ENCODE assay signal across 1 cellular context in genomic region chr12:109527489-109528123, GRCh38.
TF ChIP-seq lines count a peak whose summit lies in the region.

No MANE protein-coding gene starts in this region.

TF ChIP-seq in HepG2, 621 proteins besides CTCF, POLR2A, EP300 and RAD21:
- TF ChIP-seq TCF7L2 (IDR thresholded peaks at IDR 0.05; ENCODE audit: low read depth, low read length) (no peak), HNF4A (CRISPR knock-in tag; IDR thresholded peaks at IDR 0.05) (peak; percentile 62), CREB1 (IDR thresholded peaks at IDR 0.05) (no peak), CREB1 (CRISPR knock-in tag; IDR thresholded peaks at IDR 0.05) (no peak), TCF7 (IDR thresholded peaks at IDR 0.05; ENCODE audit: low read depth) (no peak), TEAD2 (CRISPR knock-in tag; IDR thresholded peaks at IDR 0.05) (no peak), ATF1 (CRISPR knock-in tag; IDR thresholded peaks at IDR 0.05) (no peak), ZFX (CRISPR knock-in tag; IDR thresholded peaks at IDR 0.05; ENCODE audit: low read depth) (0 out of 2 replicates have a peak, but pooled peaks have one; percentile 27), ZNF44 (CRISPR knock-in tag; IDR thresholded peaks at IDR 0.05) (no peak), HIC2 (CRISPR knock-in tag; IDR thresholded peaks at IDR 0.05; ENCODE audit: low read depth) (peak; percentile 29; the same call in 1 of the 2 replicates), MYC (CRISPR knock-in tag; IDR thresholded peaks at IDR 0.05; ENCODE audit: borderline replicate concordance) (no peak), NR2F1 (CRISPR knock-in tag; IDR thresholded peaks at IDR 0.05) (no peak), ZNF136 (CRISPR knock-in tag; IDR thresholded peaks at IDR 0.05; ENCODE audit: low read depth) (no peak), SP140L (CRISPR knock-in tag; IDR thresholded peaks at IDR 0.05; ENCODE audit: borderline replicate concordance) (no peak), GATAD1 (CRISPR knock-in tag; IDR thresholded peaks at IDR 0.05) (no peak), ZFY (CRISPR knock-in tag; IDR thresholded peaks at IDR 0.05) (no peak), ZNF468 (CRISPR knock-in tag; IDR thresholded peaks at IDR 0.05) (no peak), HMG20A (CRISPR knock-in tag; IDR thresholded peaks at IDR 0.05; ENCODE audit: borderline replicate concordance) (no peak), ZNF543 (CRISPR knock-in tag; IDR thresholded peaks at IDR 0.05) (no peak), ZNF446 (CRISPR knock-in tag; IDR thresholded peaks at IDR 0.05) (no peak), KLF16 (CRISPR knock-in tag; IDR thresholded peaks at IDR 0.05) (no peak), ASH2L (IDR thresholded peaks at IDR 0.05; ENCODE audit: insufficient read length, low read depth, low read length) (no peak), ZNF234 (CRISPR knock-in tag; conservative IDR thresholded peaks at IDR 0.05) (no peak), PHF20 (CRISPR knock-in tag; IDR thresholded peaks at IDR 0.05) (no peak), ZBTB39 (CRISPR knock-in tag; IDR thresholded peaks at IDR 0.05) (no peak)
- TF ChIP-seq, protein P1, sequence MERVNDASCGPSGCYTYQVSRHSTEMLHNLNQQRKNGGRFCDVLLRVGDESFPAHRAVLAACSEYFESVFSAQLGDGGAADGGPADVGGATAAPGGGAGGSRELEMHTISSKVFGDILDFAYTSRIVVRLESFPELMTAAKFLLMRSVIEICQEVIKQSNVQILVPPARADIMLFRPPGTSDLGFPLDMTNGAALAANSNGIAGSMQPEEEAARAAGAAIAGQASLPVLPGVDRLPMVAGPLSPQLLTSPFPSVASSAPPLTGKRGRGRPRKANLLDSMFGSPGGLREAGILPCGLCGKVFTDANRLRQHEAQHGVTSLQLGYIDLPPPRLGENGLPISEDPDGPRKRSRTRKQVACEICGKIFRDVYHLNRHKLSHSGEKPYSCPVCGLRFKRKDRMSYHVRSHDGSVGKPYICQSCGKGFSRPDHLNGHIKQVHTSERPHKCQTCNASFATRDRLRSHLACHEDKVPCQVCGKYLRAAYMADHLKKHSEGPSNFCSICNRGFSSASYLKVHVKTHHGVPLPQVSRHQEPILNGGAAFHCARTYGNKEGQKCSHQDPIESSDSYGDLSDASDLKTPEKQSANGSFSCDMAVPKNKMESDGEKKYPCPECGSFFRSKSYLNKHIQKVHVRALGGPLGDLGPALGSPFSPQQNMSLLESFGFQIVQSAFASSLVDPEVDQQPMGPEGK (CRISPR knock-in tag; IDR thresholded peaks at IDR 0.05), result 0 out of 2 replicates have a peak, but pooled peaks have one; percentile 22
- TF ChIP-seq, protein P2, sequence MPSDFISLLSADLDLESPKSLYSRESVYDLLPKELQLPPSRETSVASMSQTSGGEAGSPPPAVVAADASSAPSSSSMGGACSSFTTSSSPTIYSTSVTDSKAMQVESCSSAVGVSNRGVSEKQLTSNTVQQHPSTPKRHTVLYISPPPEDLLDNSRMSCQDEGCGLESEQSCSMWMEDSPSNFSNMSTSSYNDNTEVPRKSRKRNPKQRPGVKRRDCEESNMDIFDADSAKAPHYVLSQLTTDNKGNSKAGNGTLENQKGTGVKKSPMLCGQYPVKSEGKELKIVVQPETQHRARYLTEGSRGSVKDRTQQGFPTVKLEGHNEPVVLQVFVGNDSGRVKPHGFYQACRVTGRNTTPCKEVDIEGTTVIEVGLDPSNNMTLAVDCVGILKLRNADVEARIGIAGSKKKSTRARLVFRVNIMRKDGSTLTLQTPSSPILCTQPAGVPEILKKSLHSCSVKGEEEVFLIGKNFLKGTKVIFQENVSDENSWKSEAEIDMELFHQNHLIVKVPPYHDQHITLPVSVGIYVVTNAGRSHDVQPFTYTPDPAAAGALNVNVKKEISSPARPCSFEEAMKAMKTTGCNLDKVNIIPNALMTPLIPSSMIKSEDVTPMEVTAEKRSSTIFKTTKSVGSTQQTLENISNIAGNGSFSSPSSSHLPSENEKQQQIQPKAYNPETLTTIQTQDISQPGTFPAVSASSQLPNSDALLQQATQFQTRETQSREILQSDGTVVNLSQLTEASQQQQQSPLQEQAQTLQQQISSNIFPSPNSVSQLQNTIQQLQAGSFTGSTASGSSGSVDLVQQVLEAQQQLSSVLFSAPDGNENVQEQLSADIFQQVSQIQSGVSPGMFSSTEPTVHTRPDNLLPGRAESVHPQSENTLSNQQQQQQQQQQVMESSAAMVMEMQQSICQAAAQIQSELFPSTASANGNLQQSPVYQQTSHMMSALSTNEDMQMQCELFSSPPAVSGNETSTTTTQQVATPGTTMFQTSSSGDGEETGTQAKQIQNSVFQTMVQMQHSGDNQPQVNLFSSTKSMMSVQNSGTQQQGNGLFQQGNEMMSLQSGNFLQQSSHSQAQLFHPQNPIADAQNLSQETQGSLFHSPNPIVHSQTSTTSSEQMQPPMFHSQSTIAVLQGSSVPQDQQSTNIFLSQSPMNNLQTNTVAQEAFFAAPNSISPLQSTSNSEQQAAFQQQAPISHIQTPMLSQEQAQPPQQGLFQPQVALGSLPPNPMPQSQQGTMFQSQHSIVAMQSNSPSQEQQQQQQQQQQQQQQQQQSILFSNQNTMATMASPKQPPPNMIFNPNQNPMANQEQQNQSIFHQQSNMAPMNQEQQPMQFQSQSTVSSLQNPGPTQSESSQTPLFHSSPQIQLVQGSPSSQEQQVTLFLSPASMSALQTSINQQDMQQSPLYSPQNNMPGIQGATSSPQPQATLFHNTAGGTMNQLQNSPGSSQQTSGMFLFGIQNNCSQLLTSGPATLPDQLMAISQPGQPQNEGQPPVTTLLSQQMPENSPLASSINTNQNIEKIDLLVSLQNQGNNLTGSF (CRISPR knock-in tag; IDR thresholded peaks at IDR 0.05), result no peak
- TF ChIP-seq, protein P3, sequence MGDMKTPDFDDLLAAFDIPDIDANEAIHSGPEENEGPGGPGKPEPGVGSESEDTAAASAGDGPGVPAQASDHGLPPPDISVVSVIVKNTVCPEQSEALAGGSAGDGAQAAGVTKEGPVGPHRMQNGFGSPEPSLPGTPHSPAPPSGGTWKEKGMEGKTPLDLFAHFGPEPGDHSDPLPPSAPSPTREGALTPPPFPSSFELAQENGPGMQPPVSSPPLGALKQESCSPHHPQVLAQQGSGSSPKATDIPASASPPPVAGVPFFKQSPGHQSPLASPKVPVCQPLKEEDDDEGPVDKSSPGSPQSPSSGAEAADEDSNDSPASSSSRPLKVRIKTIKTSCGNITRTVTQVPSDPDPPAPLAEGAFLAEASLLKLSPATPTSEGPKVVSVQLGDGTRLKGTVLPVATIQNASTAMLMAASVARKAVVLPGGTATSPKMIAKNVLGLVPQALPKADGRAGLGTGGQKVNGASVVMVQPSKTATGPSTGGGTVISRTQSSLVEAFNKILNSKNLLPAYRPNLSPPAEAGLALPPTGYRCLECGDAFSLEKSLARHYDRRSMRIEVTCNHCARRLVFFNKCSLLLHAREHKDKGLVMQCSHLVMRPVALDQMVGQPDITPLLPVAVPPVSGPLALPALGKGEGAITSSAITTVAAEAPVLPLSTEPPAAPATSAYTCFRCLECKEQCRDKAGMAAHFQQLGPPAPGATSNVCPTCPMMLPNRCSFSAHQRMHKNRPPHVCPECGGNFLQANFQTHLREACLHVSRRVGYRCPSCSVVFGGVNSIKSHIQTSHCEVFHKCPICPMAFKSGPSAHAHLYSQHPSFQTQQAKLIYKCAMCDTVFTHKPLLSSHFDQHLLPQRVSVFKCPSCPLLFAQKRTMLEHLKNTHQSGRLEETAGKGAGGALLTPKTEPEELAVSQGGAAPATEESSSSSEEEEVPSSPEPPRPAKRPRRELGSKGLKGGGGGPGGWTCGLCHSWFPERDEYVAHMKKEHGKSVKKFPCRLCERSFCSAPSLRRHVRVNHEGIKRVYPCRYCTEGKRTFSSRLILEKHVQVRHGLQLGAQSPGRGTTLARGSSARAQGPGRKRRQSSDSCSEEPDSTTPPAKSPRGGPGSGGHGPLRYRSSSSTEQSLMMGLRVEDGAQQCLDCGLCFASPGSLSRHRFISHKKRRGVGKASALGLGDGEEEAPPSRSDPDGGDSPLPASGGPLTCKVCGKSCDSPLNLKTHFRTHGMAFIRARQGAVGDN (CRISPR knock-in tag; IDR thresholded peaks at IDR 0.05), result 0 out of 2 replicates have a peak, but pooled peaks have one; percentile 16
- TF ChIP-seq, protein P4, sequence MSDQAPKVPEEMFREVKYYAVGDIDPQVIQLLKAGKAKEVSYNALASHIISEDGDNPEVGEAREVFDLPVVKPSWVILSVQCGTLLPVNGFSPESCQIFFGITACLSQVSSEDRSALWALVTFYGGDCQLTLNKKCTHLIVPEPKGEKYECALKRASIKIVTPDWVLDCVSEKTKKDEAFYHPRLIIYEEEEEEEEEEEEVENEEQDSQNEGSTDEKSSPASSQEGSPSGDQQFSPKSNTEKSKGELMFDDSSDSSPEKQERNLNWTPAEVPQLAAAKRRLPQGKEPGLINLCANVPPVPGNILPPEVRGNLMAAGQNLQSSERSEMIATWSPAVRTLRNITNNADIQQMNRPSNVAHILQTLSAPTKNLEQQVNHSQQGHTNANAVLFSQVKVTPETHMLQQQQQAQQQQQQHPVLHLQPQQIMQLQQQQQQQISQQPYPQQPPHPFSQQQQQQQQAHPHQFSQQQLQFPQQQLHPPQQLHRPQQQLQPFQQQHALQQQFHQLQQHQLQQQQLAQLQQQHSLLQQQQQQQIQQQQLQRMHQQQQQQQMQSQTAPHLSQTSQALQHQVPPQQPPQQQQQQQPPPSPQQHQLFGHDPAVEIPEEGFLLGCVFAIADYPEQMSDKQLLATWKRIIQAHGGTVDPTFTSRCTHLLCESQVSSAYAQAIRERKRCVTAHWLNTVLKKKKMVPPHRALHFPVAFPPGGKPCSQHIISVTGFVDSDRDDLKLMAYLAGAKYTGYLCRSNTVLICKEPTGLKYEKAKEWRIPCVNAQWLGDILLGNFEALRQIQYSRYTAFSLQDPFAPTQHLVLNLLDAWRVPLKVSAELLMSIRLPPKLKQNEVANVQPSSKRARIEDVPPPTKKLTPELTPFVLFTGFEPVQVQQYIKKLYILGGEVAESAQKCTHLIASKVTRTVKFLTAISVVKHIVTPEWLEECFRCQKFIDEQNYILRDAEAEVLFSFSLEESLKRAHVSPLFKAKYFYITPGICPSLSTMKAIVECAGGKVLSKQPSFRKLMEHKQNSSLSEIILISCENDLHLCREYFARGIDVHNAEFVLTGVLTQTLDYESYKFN (CRISPR knock-in tag; conservative IDR thresholded peaks at IDR 0.05), result peak; percentile 28; the same call in 1 of the 2 replicates
